22 cellular contexts compared by ENCODE assay signal in the genomic region with DNA sequence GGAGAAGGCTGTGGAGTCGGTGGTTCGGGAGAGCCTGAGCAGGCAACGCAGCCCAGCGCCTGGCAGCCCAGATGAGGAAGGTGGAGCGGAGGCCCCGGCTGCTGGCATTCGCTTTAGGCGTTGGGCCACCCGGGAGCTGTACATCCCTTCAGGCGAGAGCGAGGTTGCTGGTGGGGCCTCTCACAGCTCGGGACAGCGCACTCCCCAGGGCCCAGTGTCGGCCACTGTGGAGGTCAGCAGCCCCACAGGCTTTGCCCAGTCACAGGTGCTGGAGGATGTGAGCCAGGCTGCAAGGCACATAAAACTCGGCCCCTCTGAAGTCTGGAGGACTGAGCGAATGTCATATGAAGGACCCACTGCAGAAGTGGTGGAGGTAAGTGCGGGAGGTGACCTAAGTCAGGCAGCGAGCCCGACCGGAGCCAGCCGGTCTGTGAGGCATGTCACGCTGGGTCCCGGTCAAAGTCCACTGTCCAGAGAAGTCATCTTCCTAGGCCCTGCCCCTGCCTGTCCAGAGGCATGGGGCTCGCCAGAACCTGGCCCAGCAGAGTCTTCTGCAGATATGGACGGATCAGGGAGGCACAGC. TPM values are rescaled to one million over a fixed set of nuclear protein-coding genes. Genes with fewer than 3 reads are reported as not detected.
DNase-seq lines count a peak whose midpoint lies in the region; ATAC-seq, FAIRE-seq and TF ChIP-seq lines count a peak whose summit lies in the region.
"Had no signal": no experiment of that assay in that cellular context is flagged by ENCODE, and none has a peak within 500 bp of the region (broad histone marks: within the 10 kb centered on the region; RNA-seq: fewer than 3 reads in every experiment).

No MANE protein-coding gene starts in this region.

- in situ Hi-C loops in Panc1 (cut with HindIII; ENCODE audit: low pct_unique_long_range_greater_than_20kb, low sequenced_read_pairs), result no loop called here

- intact Hi-C loops in Panc1 (cut with micrococcal nuclease; ENCODE audit: unreplicated experiment), result no loop called here
- intact Hi-C loops in esophagus muscularis mucosa (cut with DNase I), result no loop called here
- intact Hi-C loops in lower lobe of right lung (cut with DNase I), result no loop called here

- no peak overlapping the region for H3K4me3 ChIP-seq in Panc1 (ENCODE audit: low read depth in 2 of 2, low read length in 2 of 2)
- H3K4me3 ChIP-seq in esophagus muscularis mucosa, result peak overlapping the region in 2 of 4 donors; percentile 12 to 14
- no peak overlapping the region for H3K4me3 ChIP-seq in lower lobe of right lung
- H3K4me3 ChIP-seq in small intestine (ENCODE audit: low read depth in 1 of 2, low read length in 2 of 2), result peak overlapping the region in 1 of 2 donors; percentile 21
- H3K4me3 ChIP-seq: ascending aorta had no signal

- POLR2A ChIA-PET in Panc1 (lab: Charles Lee), result no interaction called here

- no peak for FAIRE-seq in small intestine (lab: Jason Lieb, UNC)
- FAIRE-seq: HTR-8/SVneo had no signal

- CTCF ChIA-PET in Panc1 (lab: Charles Lee), result no interaction called here

- no peaks in the 10 kb centered on the region for H3K9me3 ChIP-seq in Panc1 (ENCODE audit: control insufficient read depth, insufficient read depth, low read depth, low read length)
- no peaks in the 10 kb centered on the region for H3K9me3 ChIP-seq in esophagus muscularis mucosa
- no peaks in the 10 kb centered on the region for H3K9me3 ChIP-seq in lower lobe of right lung
- H3K9me3 ChIP-seq in small intestine (ENCODE audit: control insufficient read depth, low read depth), result no peaks in the 10 kb centered on the region
- H3K9me3 ChIP-seq: ascending aorta had no signal

- DNase-seq in Panc1 (ENCODE audit: low read depth, low spot score), result no peak
- no peak for DNase-seq in esophagus muscularis mucosa (ENCODE audit: extremely low spot score)
- DNase-seq in lower lobe of right lung, result peak; percentile 43
- DNase-seq in small intestine, result peak; percentile 48
- DNase-seq in C1 segment of cervical spinal cord (lab: John Stamatoyannopoulos, UW), result no peak
- no peak for DNase-seq in stimulated activated CD4-positive, alpha-beta T cell treated with anti-CD3 and anti-CD28 coated beads, Interleukin-4, amount 100 ng/mL, for 1 hour
- no peak for DNase-seq in T-helper 2 cell
- DNase-seq: activated CD4-positive, alpha-beta T cell treated with anti-CD3 and anti-CD28 coated beads for 48 hours; activated T-cell treated with anti-CD3 and anti-CD28 coated beads, Interleukin-2, amount 50 U/mL, for 48 hours; CD4-positive, alpha-beta T cell; foreskin fibroblast; GF-D8; H9; hypothalamus; Kasumi-1; naive thymus-derived CD8-positive, alpha-beta T cell; NCI-H187 treated with DMSO at 0.1 percent for 48 hours; NCI-H345; T-helper 1 cell had no signal

- WGBS in esophagus muscularis mucosa, result 95% methylated on average over 9 of the region's 25 CpGs
- WGBS in small intestine, 3 donors, result 86 to 95% (median 88%) methylated on average over 25 of the region's 25 CpGs

- H3K27ac ChIP-seq in Panc1 (ENCODE audit: low read length), result no peak overlapping the region
- peak overlapping the region; percentile 97 to 98 (median 98) for H3K27ac ChIP-seq in esophagus muscularis mucosa (replicated peaks in 1 of 4)
- no peak overlapping the region for H3K27ac ChIP-seq in lower lobe of right lung
- peak overlapping the region in 1 of 2 donors; percentile 27 for H3K27ac ChIP-seq in small intestine (ENCODE audit: low read depth in 1 of 2, low read length in 1 of 2)
- H3K27ac ChIP-seq: ascending aorta, epithelial cell of prostate had no signal

- ATAC-seq in Panc1, result peak; percentile 33; the same call in 1 of the 2 replicates
- peak; percentile 14 to 30 for ATAC-seq in lower lobe of right lung
- ATAC-seq: naive thymus-derived CD8-positive, alpha-beta T cell had no signal

- TF ChIP-seq EP300 in esophagus muscularis mucosa (IDR thresholded peaks at IDR 0.05), result no peak

- H3K27me3 ChIP-seq in Panc1 (ENCODE audit: control insufficient read depth, insufficient read depth, low read length) (no peaks in the 10 kb centered on the region), esophagus muscularis mucosa (no peaks in the 10 kb centered on the region), lower lobe of right lung (ENCODE audit: low read depth) (no peaks in the 10 kb centered on the region), small intestine (ENCODE audit: control insufficient read depth in 2 of 2, insufficient read depth in 2 of 2, low read length in 2 of 2) (no peaks in the 10 kb centered on the region)
- H3K27me3 ChIP-seq: ascending aorta had no signal

- peaks cover 5% of the 10 kb centered on the region; the same call in 1 of the 2 replicates for H3K36me3 ChIP-seq in Panc1 (ENCODE audit: control insufficient read depth, insufficient read depth, low read length)
- H3K36me3 ChIP-seq in esophagus muscularis mucosa, result peaks cover 37 to 87% (median 73%) of the 10 kb centered on the region in 4 donors
- peaks cover 3% of the 10 kb centered on the region for H3K36me3 ChIP-seq in lower lobe of right lung
- no peaks in the 10 kb centered on the region for H3K36me3 ChIP-seq in small intestine (ENCODE audit: control insufficient read depth in 2 of 2, insufficient read depth in 2 of 2, low read length in 2 of 2)

- H3K4me1 ChIP-seq in Panc1 (ENCODE audit: control insufficient read depth, insufficient read depth, low read length) (no peaks in the 10 kb centered on the region; the same call in 1 of the 2 replicates), esophagus muscularis mucosa (peaks cover 28 to 98% (median 92%) of the 10 kb centered on the region in 4 donors), lower lobe of right lung (no peaks in the 10 kb centered on the region), small intestine (ENCODE audit: control insufficient read depth in 2 of 2, insufficient read depth in 1 of 2, low read depth in 1 of 2, low read length in 1 of 2) (no peaks in the 10 kb centered on the region)

- no peak for TF ChIP-seq CTCF in Panc1 (IDR thresholded peaks at IDR 0.05)
- no peak for TF ChIP-seq CTCF in esophagus muscularis mucosa (IDR thresholded peaks at IDR 0.05)
- no peak for TF ChIP-seq CTCF in lower lobe of right lung (IDR thresholded peaks at IDR 0.05)

- BruUV-seq in Panc1 (replicated peaks; lab: Mats Ljungman, UMichigan), result no TSS peak

- no peak for TF ChIP-seq POLR2A in esophagus muscularis mucosa (IDR thresholded peaks at IDR 0.05; ENCODE audit: low read depth)

RNA-seq across cellular contexts. Expression of a gene that starts 26.7 kb away (rescaled TPM):
- total RNA-seq in Panc1 (2021; ENCODE audit: unreplicated experiment), result 38.9 TPM
- polyA plus RNA-seq in Panc1 (2012; ENCODE audit: insufficient read length), result 29.7 TPM
- total RNA-seq in esophagus muscularis mucosa, result 1,000 to 10,000 TPM; 1,866 to 2,563 (median 2,454) TPM
- total RNA-seq in lower lobe of right lung, result 26.8 TPM
- polyA plus RNA-seq in small intestine, result 10 to 100 TPM in 1 of 3 donors, 1 to 10 TPM in 2; 2.9 to 18.1 (median 3.5) TPM

Comparison
In these comparisons a context has a peak if more than half of its experiments do, and no peak if none do; other contexts are left out.
1. DNase-seq: peak in lower lobe of right lung (single experiment) and small intestine (single experiment); none in Panc1 (single experiment), esophagus muscularis mucosa (single experiment), C1 segment of cervical spinal cord (0 of 14), stimulated activated CD4-positive, alpha-beta T cell treated with anti-CD3 and anti-CD28 coated beads, Interleukin-4, amount 100 ng/mL, for 1 hour (single experiment) and T-helper 2 cell (0 of 5).
2. H3K27ac ChIP-seq: peak in esophagus muscularis mucosa (4 of 4); none in Panc1 (single experiment) and lower lobe of right lung (single experiment).
3. RNA of a gene that starts 26.7 kb away (total RNA-seq): 1,866 to 2,563 TPM in esophagus muscularis mucosa; 38.9 TPM in Panc1 (single experiment) and 26.8 TPM in lower lobe of right lung (single experiment); every median in the first group is over 10 times any median in the second.